Comparison of ENCODE assay signal across 30 cellular contexts in the genomic region with DNA sequence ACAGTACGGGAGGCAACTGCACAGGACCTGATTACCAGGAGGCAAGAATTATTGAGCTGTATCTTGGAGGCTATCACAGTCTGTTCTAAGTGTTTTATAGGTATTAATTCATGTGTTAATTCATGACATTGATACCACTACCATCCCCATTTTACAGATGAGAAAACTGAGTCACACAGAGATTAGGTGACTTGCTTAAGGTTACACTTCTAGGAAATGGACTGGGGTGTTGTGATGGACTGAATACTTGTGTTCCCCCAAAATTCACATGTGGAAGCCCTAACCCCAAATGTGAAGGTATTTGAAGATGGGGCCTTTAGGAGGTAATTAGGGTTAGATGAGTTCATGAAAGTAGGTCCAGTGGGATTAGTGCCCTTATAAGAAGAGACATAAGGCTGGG. TPM values are rescaled to one million over a fixed set of nuclear protein-coding genes. Genes with fewer than 3 reads are reported as not detected.
"Had no signal": no experiment of that assay in that cellular context is flagged by ENCODE, and none has a peak within 500 bp of the region (broad histone marks: within the 10 kb centered on the region; RNA-seq: fewer than 3 reads in every experiment).

No MANE protein-coding gene starts in this region.

- H3K4me3 ChIP-seq: coronary artery, esophagus muscularis mucosa, heart right ventricle, lung, mucosa of descending colon, prostate gland, thyroid gland had no signal

- H3K36me3 ChIP-seq: esophagus muscularis mucosa, heart right ventricle, prostate gland, thyroid gland had no signal

- H3K9me3 Mint-ChIP-seq: memory B cell; naive B cell; natural killer cell treated with Interleukin-12 subunit alpha and Interleukin-12 subunit beta and Interleukin-15 and Interleukin-18, amount 100 ng/mL, for 72 hours; neural crest cell; stimulated activated naive CD8-positive, alpha-beta T cell treated with anti-CD3 and anti-CD28 coated beads, Interleukin-15, amount 100 ng/mL, for 72 hours had no signal

- FAIRE-seq: endothelial cell of umbilical vein, keratinocyte, small intestine had no signal

- H3K9me3 ChIP-seq: esophagus muscularis mucosa, heart right ventricle, mucosa of descending colon, prostate gland, thyroid gland had no signal

- H3K27me3 ChIP-seq: foreskin keratinocyte, thyroid gland had no signal

- H3K36me3 Mint-ChIP-seq: naive B cell; natural killer cell treated with Interleukin-12 subunit alpha and Interleukin-12 subunit beta and Interleukin-15 and Interleukin-18, amount 100 ng/mL, for 72 hours had no signal

- H3K4me1 Mint-ChIP-seq: memory B cell; naive B cell; stimulated activated naive CD8-positive, alpha-beta T cell treated with anti-CD3 and anti-CD28 coated beads, Interleukin-15, amount 100 ng/mL, for 72 hours had no signal

- H3K27ac Mint-ChIP-seq: memory B cell; natural killer cell treated with Interleukin-12 subunit alpha and Interleukin-12 subunit beta and Interleukin-15 and Interleukin-18, amount 100 ng/mL, for 72 hours had no signal

- H3K4me3 Mint-ChIP-seq: memory B cell; naive B cell; natural killer cell treated with Interleukin-12 subunit alpha and Interleukin-12 subunit beta and Interleukin-15 and Interleukin-18, amount 100 ng/mL, for 72 hours; neural crest cell; stimulated activated naive CD8-positive, alpha-beta T cell treated with anti-CD3 and anti-CD28 coated beads, Interleukin-15, amount 100 ng/mL, for 72 hours had no signal

- H3K4me1 ChIP-seq: foreskin keratinocyte, prostate gland had no signal

- H3K27ac ChIP-seq: coronary artery, esophagus muscularis mucosa, foreskin keratinocyte, prostate gland, thyroid gland had no signal

- ATAC-seq: foreskin keratinocyte; heart right ventricle; mucosa of descending colon; natural killer cell treated with Interleukin-12 subunit alpha and Interleukin-12 subunit beta and Interleukin-15 and Interleukin-18, amount 100 ng/mL, for 72 hours; right cardiac atrium; stimulated activated naive CD8-positive, alpha-beta T cell treated with anti-CD3 and anti-CD28 coated beads, Interleukin-15, amount 100 ng/mL, for 72 hours had no signal

- DNase-seq: dermis blood vessel endothelial cell; effector memory CD4-positive, alpha-beta T cell; foreskin keratinocyte; glutamatergic neuron; heart right ventricle; mucosa of descending colon; naive B cell; right cardiac atrium; small intestine; stimulated activated CD4-positive, alpha-beta T cell treated with anti-CD3 and anti-CD28 coated beads, Interleukin-1b, Interleukin-23, amount 100 ng/mL, for 48 hours; stimulated activated CD4-positive, alpha-beta T cell treated with anti-CD3 and anti-CD28 coated beads, Interleukin-4, amount 100 ng/mL, for 1 hour; stimulated activated CD8-positive, alpha-beta memory T cell treated with anti-CD3 and anti-CD28 coated beads, Interleukin-4, amount 100 ng/mL, for 48 hours; stimulated activated naive CD4-positive, alpha-beta T cell; stimulated activated naive CD8-positive, alpha-beta T cell treated with anti-CD3 and anti-CD28 coated beads, Interleukin-15, amount 100 ng/mL, for 72 hours; thyroid gland had no signal

RNA-seq across cellular contexts. Expression of a gene that starts 10.1 kb away (rescaled TPM):
- total RNA-seq: dermis blood vessel endothelial cell; endothelial cell of umbilical vein; epithelial cell of proximal tubule; fibroblast of lung; foreskin keratinocyte; liver; natural killer cell treated with Interleukin-12 subunit alpha and Interleukin-12 subunit beta and Interleukin-15 and Interleukin-18, amount 100 ng/mL, for 72 hours; neural crest cell; renal cortical epithelial cell; temporal lobe had no signal
- polyA plus RNA-seq: endothelial cell of umbilical vein, fibroblast of lung, foreskin keratinocyte, keratinocyte had no signal

RNA-seq across cellular contexts. Expression of a gene that starts 31.6 kb away (rescaled TPM):
- total RNA-seq: dermis blood vessel endothelial cell; endothelial cell of umbilical vein; epithelial cell of proximal tubule; fibroblast of lung; foreskin keratinocyte; natural killer cell treated with Interleukin-12 subunit alpha and Interleukin-12 subunit beta and Interleukin-15 and Interleukin-18, amount 100 ng/mL, for 72 hours; neural crest cell; osteoblast; temporal lobe had no signal
- polyA plus RNA-seq: endothelial cell of umbilical vein, fibroblast of lung, foreskin keratinocyte, keratinocyte had no signal

RNA-seq across cellular contexts. Expression of a gene that starts 55.9 kb away (rescaled TPM):
- total RNA-seq: dermis blood vessel endothelial cell; endothelial cell of umbilical vein; natural killer cell treated with Interleukin-12 subunit alpha and Interleukin-12 subunit beta and Interleukin-15 and Interleukin-18, amount 100 ng/mL, for 72 hours had no signal
- polyA plus RNA-seq: endothelial cell of umbilical vein, liver had no signal
